In the genomic region with DNA sequence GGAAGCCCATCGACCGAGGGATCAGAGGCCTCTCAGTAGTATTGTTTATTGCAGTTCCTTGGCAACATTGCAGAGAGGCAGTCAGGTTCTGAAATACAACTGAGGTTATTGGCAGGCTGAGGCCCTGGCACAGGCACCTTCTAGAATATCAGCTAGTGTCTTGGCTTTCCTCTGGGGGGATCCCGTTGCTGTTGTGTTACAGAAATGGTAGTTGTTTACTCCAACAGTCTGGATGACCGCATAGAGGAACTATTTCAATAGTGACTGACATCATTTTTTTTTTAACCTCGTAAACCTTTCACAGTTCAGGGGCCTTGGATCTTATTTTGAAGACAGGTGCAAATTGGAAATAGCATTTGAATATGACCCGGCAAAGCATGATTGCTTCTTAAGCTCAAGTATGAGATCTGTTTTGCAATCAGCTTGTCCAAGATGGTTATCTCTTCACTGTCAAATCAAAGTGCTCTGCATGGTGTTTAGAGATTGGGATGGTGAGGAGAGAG, we compare ENCODE assay signal across 10 cellular contexts.
DNase-seq lines count a peak whose midpoint lies in the region; ATAC-seq and TF ChIP-seq lines count a peak whose summit lies in the region.
"Had no signal": no experiment of that assay in that cellular context is flagged by ENCODE, and none has a peak within 500 bp of the region (broad histone marks: within the 10 kb centered on the region; RNA-seq: fewer than 3 reads in every experiment).

No MANE protein-coding gene starts in this region.

- WGBS in GM23248 (ENCODE audit: low coverage in 1 of 2, low lambda C conversion rate in 2 of 2, missing lambda C conversion rate in 2 of 2), 2 experiments: 39 to 48% methylated on average over 6 of the region's 6 CpGs

- no peaks in the 10 kb centered on the region for H3K79me2 ChIP-seq in GM23248 (ENCODE audit: insufficient read depth)

- in situ Hi-C loops in GM23248 (cut with MboI): no loop called here
- in situ Hi-C loops in gastrocnemius medialis (cut with MboI; ENCODE audit: low sequenced_read_pairs in 4 of 4): loop anchor here in 3 of 4 donors (5.0 to 10.0 kb wide), 2 partner anchors 111 to 114 kb away; no protein-coding TSS in a partner anchor

- H3K27me3 Mint-ChIP-seq in activated T-cell treated with anti-CD3 and anti-CD28 coated beads, Interleukin-2, amount 50 U/mL, for 4 hours (ENCODE audit: low read depth): no peaks in the 10 kb centered on the region

- no peak overlapping the region for H3K4me3 Mint-ChIP-seq in activated T-cell treated with anti-CD3 and anti-CD28 coated beads, Interleukin-2, amount 50 U/mL, for 4 hours
- H3K4me3 Mint-ChIP-seq: T-helper 1 cell treated with Interleukin-12 subunit alpha and Interleukin-12 subunit beta and Interleukin-4 antibody, amounts not matched to agents 30 μg/mL and 1 μg/mL, for 36 hours had no signal

- TF ChIP-seq CTCF in breast epithelium (IDR thresholded peaks at IDR 0.05) (no peak), gastrocnemius medialis (IDR thresholded peaks at IDR 0.05 in 4 of 5, conservative IDR thresholded peaks at IDR 0.05 in 1 of 5) (no peak)

- H3K9ac ChIP-seq in GM23248: peak overlapping the region; percentile 26

- H3K36me3 ChIP-seq in GM23248 (ENCODE audit: low read depth) (peaks cover 60% of the 10 kb centered on the region), breast epithelium (no peaks in the 10 kb centered on the region), gastrocnemius medialis (peaks cover 0 to 24% of the 10 kb centered on the region in 2 donors)

- H3K4me3 ChIP-seq in GM23248 (no peak overlapping the region), breast epithelium (no peak overlapping the region), gastrocnemius medialis (no peak overlapping the region)

- H3F3A ChIP-seq in GM23248 (ENCODE audit: insufficient read depth): peaks cover 19% of the 10 kb centered on the region; the same call in 1 of the 2 replicates

- H3K4me1 ChIP-seq in GM23248 (ENCODE audit: insufficient read depth) (peaks cover 8% of the 10 kb centered on the region; the same call in 1 of the 2 replicates), breast epithelium (peaks cover 0 to 16% of the 10 kb centered on the region in 2 donors), gastrocnemius medialis (peaks cover 51 to 67% of the 10 kb centered on the region in 2 donors)

- H3K9me3 ChIP-seq in GM23248 (ENCODE audit: low read depth) (no peaks in the 10 kb centered on the region), breast epithelium (no peaks in the 10 kb centered on the region), gastrocnemius medialis (no peaks in the 10 kb centered on the region)

- H3K9me3 Mint-ChIP-seq in activated T-cell treated with anti-CD3 and anti-CD28 coated beads, Interleukin-2, amount 50 U/mL, for 4 hours: no peaks in the 10 kb centered on the region
- H3K9me3 Mint-ChIP-seq: T-helper 1 cell treated with Interleukin-12 subunit alpha and Interleukin-12 subunit beta and Interleukin-4 antibody, amounts not matched to agents 30 μg/mL and 1 μg/mL, for 36 hours had no signal

- peaks cover 13% of the 10 kb centered on the region for H3K36me3 Mint-ChIP-seq in activated T-cell treated with anti-CD3 and anti-CD28 coated beads, Interleukin-2, amount 50 U/mL, for 4 hours (ENCODE audit: insufficient read depth)

- intact Hi-C loops in breast epithelium (cut with DNase I; ENCODE audit: low total_unique reads): no loop called here
- intact Hi-C loops in gastrocnemius medialis (cut with DNase I; ENCODE audit: low total_unique reads): loop anchor here (1.0 to 5.0 kb wide), 4 partner anchors 64 to 114 kb away; a partner anchor contains a TSS

- peak overlapping the region; percentile 50 for H3K27ac ChIP-seq in GM23248
- H3K27ac ChIP-seq in breast epithelium: peak overlapping the region; percentile 34 to 63
- H3K27ac ChIP-seq in gastrocnemius medialis: peak overlapping the region; percentile 82 to 96 (median 90)

- no peak overlapping the region for H3K4me2 ChIP-seq in GM23248 (ENCODE audit: unreplicated experiment)

- no peaks in the 10 kb centered on the region for H4K20me1 ChIP-seq in GM23248 (ENCODE audit: insufficient read depth)

- TF ChIP-seq POLR2A in breast epithelium (IDR thresholded peaks at IDR 0.05) (no peak), gastrocnemius medialis (IDR thresholded peaks at IDR 0.05) (peak in 1 of 2 donors; percentile 6)

- DNase-seq in GM23248: peak; percentile 48
- no peak for DNase-seq in breast epithelium (ENCODE audit: low spot score in 2 of 2)
- DNase-seq in kidney tubule cell (ENCODE audit: low spot score): peak; percentile 3
- DNase-seq in gastrocnemius medialis: peak; percentile 92 to 94
- no peak for DNase-seq in activated T-cell treated with anti-CD3 and anti-CD28 coated beads, Interleukin-2, amount 50 U/mL, for 4 hours
- no peak for DNase-seq in MV-4-11 (lab: John Stamatoyannopoulos, UW)
- no peak for DNase-seq in stimulated activated CD4-positive, alpha-beta T cell treated with anti-CD3 and anti-CD28 coated beads, Interleukin-4, amount 100 ng/mL, for 4 hours
- no peak for DNase-seq in HUDEP-2 (lab: John Stamatoyannopoulos, UW; ENCODE audit: unreplicated experiment in 76 of 76)
- DNase-seq: NCI-H524 had no signal

- H3K27me3 ChIP-seq in GM23248 (replicated peaks; ENCODE audit: insufficient read depth) (no peaks in the 10 kb centered on the region), breast epithelium (no peaks in the 10 kb centered on the region), gastrocnemius medialis (no peaks in the 10 kb centered on the region)

- no peaks in the 10 kb centered on the region for H3K4me1 Mint-ChIP-seq in activated T-cell treated with anti-CD3 and anti-CD28 coated beads, Interleukin-2, amount 50 U/mL, for 4 hours (ENCODE audit: low read depth)

- H2AFZ ChIP-seq in GM23248: no peak overlapping the region

- no peaks in the 10 kb centered on the region for H3K9me2 ChIP-seq in GM23248 (ENCODE audit: insufficient read depth)

- ATAC-seq in gastrocnemius medialis: peak; percentile 83 to 90
- ATAC-seq in activated T-cell treated with anti-CD3 and anti-CD28 coated beads, Interleukin-2, amount 50 U/mL, for 4 hours: no peak

Comparison
In these comparisons a context has a peak if more than half of its experiments do, and no peak if none do; other contexts are left out.
1. DNase-seq: peak in GM23248 (single experiment), kidney tubule cell (single experiment) and gastrocnemius medialis (2 of 2); none in breast epithelium (0 of 2), activated T-cell treated with anti-CD3 and anti-CD28 coated beads, Interleukin-2, amount 50 U/mL, for 4 hours (single experiment), MV-4-11 (single experiment), stimulated activated CD4-positive, alpha-beta T cell treated with anti-CD3 and anti-CD28 coated beads, Interleukin-4, amount 100 ng/mL, for 4 hours (0 of 2) and HUDEP-2 (0 of 76).
2. ATAC-seq: peak in gastrocnemius medialis (2 of 2); none in activated T-cell treated with anti-CD3 and anti-CD28 coated beads, Interleukin-2, amount 50 U/mL, for 4 hours (0 of 2).
3. Peak in every context shown above with its lines, with median percentiles within 50 percentile points of each other: H3K27ac ChIP-seq.